ENCODE assay signal across 8 cellular contexts in genomic region chr14:69766984-69767368, GRCh38. TPM values are rescaled to one million over a fixed set of nuclear protein-coding genes. Genes with fewer than 3 reads are reported as not detected.
A peak's percentile ranks its signal among the peaks of the same experiment; 100 is the strongest.
DNase-seq lines count a peak whose midpoint lies in the region; ATAC-seq, FAIRE-seq and TF ChIP-seq lines count a peak whose summit lies in the region.

Gene SRSF5 (plus strand): TSS chr14:69767142. CDS start chr14:69768157, 1,015 bp downstream.

- intact Hi-C loops in Calu3 (cut with micrococcal nuclease; ENCODE audit: unreplicated experiment): no loop called here

- BruUV-seq in Calu3 (replicated peaks; lab: Mats Ljungman, UMichigan): no TSS peak

- no peaks in the 10 kb centered on the region for H3K9me2 ChIP-seq in OCI-LY1 (ENCODE audit: low read depth, low read length)

- H2AFZ ChIP-seq in OCI-LY1 (ENCODE audit: low read length): peak within 1 kb of the TSS; percentile 65; the same call in 1 of the 2 replicates

- H3K9me3 ChIP-seq in HUES64 (ENCODE audit: insufficient read depth, low read depth, low read length) (no peaks in the 10 kb centered on the region), OCI-LY1 (ENCODE audit: low read length) (no peaks in the 10 kb centered on the region), mesodermal cell (ENCODE audit: control insufficient read depth, low read length) (no peaks in the 10 kb centered on the region)

- peak within 1 kb of the TSS; percentile 100 for H3K4me3 Mint-ChIP-seq in Calu3 (ENCODE audit: low read depth, unreplicated experiment)

- H3K4me1 ChIP-seq in HUES64 (ENCODE audit: insufficient read depth, low read length) (peaks cover 9% of the 10 kb centered on the region; the same call in 1 of the 2 replicates), OCI-LY1 (ENCODE audit: insufficient read depth, low read length, severe bottlenecking) (peaks cover 25% of the 10 kb centered on the region), mesodermal cell (ENCODE audit: control insufficient read depth, insufficient read depth, low read length, poor library complexity, severe bottlenecking) (peaks cover 6% of the 10 kb centered on the region)

- H3K79me2 ChIP-seq in OCI-LY1 (ENCODE audit: insufficient read depth, low read length): peaks cover 26% of the 10 kb centered on the region

- under 1% methylated on average over 31 of the region's 31 CpGs for WGBS in HUES64
- 0 to 1% methylated on average over 20 to 29 of the region's 31 CpGs for WGBS in mesodermal cell (ENCODE audit: insufficient coverage in 2 of 2), 2 experiments

- FAIRE-seq in endometrium (lab: Jason Lieb, UNC): peak; percentile 95

- ATAC-seq in GM21447 (IDR thresholded peaks at IDR 0.05; ENCODE audit: unreplicated experiment): peak; percentile 83

- TF ChIP-seq CTCF in Calu3 (IDR thresholded peaks at IDR 0.05; ENCODE audit: unreplicated experiment): no peak
- no peak for TF ChIP-seq CTCF in OCI-LY1 (IDR thresholded peaks at IDR 0.05; ENCODE audit: low read length)

- H4K20me1 ChIP-seq in OCI-LY1 (ENCODE audit: insufficient read depth, low read length): peaks cover 5% of the 10 kb centered on the region; the same call in 1 of the 2 replicates

- H3K36me3 ChIP-seq in HUES64 (ENCODE audit: insufficient read depth, low read length): peaks cover 43% of the 10 kb centered on the region
- peaks cover 48% of the 10 kb centered on the region for H3K36me3 ChIP-seq in OCI-LY1 (ENCODE audit: insufficient read depth, low read length)
- H3K36me3 ChIP-seq in mesodermal cell (ENCODE audit: control insufficient read depth, insufficient read depth, low read length): peaks cover 43% of the 10 kb centered on the region

- peaks cover 17% of the 10 kb centered on the region for H3K4me1 Mint-ChIP-seq in Calu3 (ENCODE audit: low read depth, unreplicated experiment)

- peaks cover 3% of the 10 kb centered on the region for H3K9me3 Mint-ChIP-seq in Calu3 (ENCODE audit: low read depth, unreplicated experiment)

- H3K9ac ChIP-seq in HUES64 (ENCODE audit: low read depth, low read length) (peak within 1 kb of the TSS; percentile 100), OCI-LY1 (ENCODE audit: low read length) (peak within 1 kb of the TSS; percentile 98)

- H3K27ac ChIP-seq in HUES64 (ENCODE audit: low read depth, low read length): peak within 1 kb of the TSS; percentile 99
- H3K27ac ChIP-seq in OCI-LY1 (ENCODE audit: low read depth, low read length, poor library complexity, severe bottlenecking): peak within 1 kb of the TSS; percentile 93
- peak within 1 kb of the TSS; percentile 100 for H3K27ac ChIP-seq in mesodermal cell (ENCODE audit: low read depth, low read length, severe bottlenecking)

- DNase-seq in Calu3: peak; percentile 94
- peak; percentile 93 for DNase-seq in activated CD8-positive, alpha-beta memory T cell treated with anti-CD3 and anti-CD28 coated beads, Interleukin-2, amount 50 U/mL, for 4 hours
- peak; percentile 84 to 88 for DNase-seq in stimulated activated CD8-positive, alpha-beta memory T cell treated with anti-CD3 and anti-CD28 coated beads, Interleukin-15, amount 100 ng/mL, for 4 hours (ENCODE audit: low read depth in 2 of 2)

- no peaks in the 10 kb centered on the region for H3F3A ChIP-seq in OCI-LY1 (ENCODE audit: insufficient read depth, low read length)

- H3K27ac Mint-ChIP-seq in Calu3 (ENCODE audit: unreplicated experiment): peak within 1 kb of the TSS; percentile 98

- H3K4me3 ChIP-seq in HUES64 (ENCODE audit: low read length) (peak within 1 kb of the TSS; percentile 99), OCI-LY1 (ENCODE audit: low read depth, low read length, poor library complexity, severe bottlenecking) (peak within 1 kb of the TSS; percentile 94), mesodermal cell (ENCODE audit: extremely low read depth, insufficient read depth, low read length, poor library complexity, severe bottlenecking) (peak within 1 kb of the TSS; percentile 97)

- no peaks in the 10 kb centered on the region for H3K27me3 Mint-ChIP-seq in Calu3 (ENCODE audit: unreplicated experiment)

- H3K4me2 ChIP-seq in OCI-LY1 (ENCODE audit: low read length): peak within 1 kb of the TSS; percentile 77

- peaks cover 54% of the 10 kb centered on the region for H3K36me3 Mint-ChIP-seq in Calu3 (ENCODE audit: insufficient read depth, unreplicated experiment)

- peaks cover 2% of the 10 kb centered on the region; the same call in 1 of the 2 replicates for H3K27me3 ChIP-seq in HUES64 (ENCODE audit: insufficient read depth, low read length)
- no peaks in the 10 kb centered on the region for H3K27me3 ChIP-seq in OCI-LY1 (ENCODE audit: insufficient read depth, low read length)

- CTCF ChIA-PET in Calu3 (lab: Charles Lee): interaction anchor here (0.6 to 0.7 kb wide), 2 partner anchors 110 to 169 kb away, joined by 3 read pairs; no protein-coding TSS in a partner anchor

RNA-seq across cellular contexts. Expression of gene SRSF5, which starts in this region (rescaled TPM):
- total RNA-seq in Calu3 (2022): 253 and 256 TPM in 2 replicates
- 201 TPM for polyA plus RNA-seq in HUES64 (2013, experiment 1 of 2)
- 259 TPM for polyA plus RNA-seq in HUES64 (2013, experiment 2 of 2)
- polyA plus RNA-seq in mesodermal cell (2013, experiment 1 of 2): 238 TPM
- 242 TPM for polyA plus RNA-seq in mesodermal cell (2013, experiment 2 of 2)

Comparison
In these comparisons a context has a peak if more than half of its experiments do, and no peak if none do; other contexts are left out.
1. Peak in every context shown above with its lines: DNase-seq, ATAC-seq, H3K4me3 ChIP-seq and H3K27ac ChIP-seq.